ENCODE assay signal across 9 cellular contexts in genomic region chr6:51753635-51754034, GRCh38.
DNase-seq lines count a peak whose midpoint lies in the region; ATAC-seq and TF ChIP-seq lines count a peak whose summit lies in the region.
"Had no signal": no experiment of that assay in that cellular context is flagged by ENCODE, and none has a peak within 500 bp of the region (broad histone marks: within the 10 kb centered on the region; RNA-seq: fewer than 3 reads in every experiment).

No MANE protein-coding gene starts in this region.

- no peaks in the 10 kb centered on the region for H3K4me1 Mint-ChIP-seq in activated naive CD8-positive, alpha-beta T cell treated with anti-CD3 and anti-CD28 coated beads for 36 hours
- H3K4me1 Mint-ChIP-seq in natural killer cell treated with Interleukin-12 subunit alpha and Interleukin-12 subunit beta and Interleukin-15 and Interleukin-18, amount 100 ng/mL, for 72 hours (ENCODE audit: low read depth in 2 of 2), result no peaks in the 10 kb centered on the region
- H3K4me1 Mint-ChIP-seq in T-cell, result no peaks in the 10 kb centered on the region

- peak in 7 of 9 donors; percentile 37 to 58 (median 54) for TF ChIP-seq CTCF in heart right ventricle (IDR thresholded peaks at IDR 0.05)

- no peak overlapping the region for H3K27ac ChIP-seq in heart right ventricle

- ATAC-seq in heart right ventricle (peak in 3 of 8 donors; percentile 41 to 71 (median 64)), Right ventricle myocardium inferior (no peak), left cardiac atrium (no peak), T-cell (replicated peaks in 1 of 4) (no peak)
- ATAC-seq in natural killer cell treated with Interleukin-12 subunit alpha and Interleukin-12 subunit beta and Interleukin-15 and Interleukin-18, amount 100 ng/mL, for 72 hours, result no peak

- no peaks in the 10 kb centered on the region for H3K36me3 Mint-ChIP-seq in activated naive CD8-positive, alpha-beta T cell treated with anti-CD3 and anti-CD28 coated beads for 36 hours
- no peaks in the 10 kb centered on the region for H3K36me3 Mint-ChIP-seq in natural killer cell treated with Interleukin-12 subunit alpha and Interleukin-12 subunit beta and Interleukin-15 and Interleukin-18, amount 100 ng/mL, for 72 hours
- no peaks in the 10 kb centered on the region for H3K36me3 Mint-ChIP-seq in T-cell

- no peaks in the 10 kb centered on the region for H3K4me1 ChIP-seq in heart right ventricle

- CTCF ChIA-PET in T-cell (lab: Charles Lee), result no interaction called here

- H3K27me3 ChIP-seq in heart right ventricle, result peaks cover 0 to 3% (median 0%) of the 10 kb centered on the region in 7 donors

- WGBS in heart right ventricle, 2 donors, result 14 to 26% methylated on average over 6 of the region's 6 CpGs

- no peaks in the 10 kb centered on the region for H3K9me3 ChIP-seq in heart right ventricle

- POLR2A ChIA-PET in T-cell (lab: Charles Lee), result no interaction called here

- H3K4me3 ChIP-seq in heart right ventricle, result no peak overlapping the region

- intact Hi-C loops in heart right ventricle (cut with DNase I) (loop anchor here in 4 of 10 donors (1.0 to 10.0 kb wide), 5 partner anchors 196 to 229 kb away; no protein-coding TSS in a partner anchor), Right ventricle myocardium inferior (cut with DNase I) (loop anchor here (2.0 to 5.0 kb wide), 2 partner anchors 195 to 221 kb away; no protein-coding TSS in a partner anchor), left cardiac atrium (cut with DNase I) (loop anchor here in 1 of 2 donors (10.0 kb wide), 1 partner anchor 219 kb away; no protein-coding TSS in a partner anchor)

- no peak overlapping the region for H3K4me3 Mint-ChIP-seq in activated naive CD8-positive, alpha-beta T cell treated with anti-CD3 and anti-CD28 coated beads for 36 hours
- H3K4me3 Mint-ChIP-seq in natural killer cell treated with Interleukin-12 subunit alpha and Interleukin-12 subunit beta and Interleukin-15 and Interleukin-18, amount 100 ng/mL, for 72 hours, result no peak overlapping the region
- H3K4me3 Mint-ChIP-seq in T-cell, result no peak overlapping the region

- peak in 1 of 2 donors; percentile 22 for DNase-seq in heart right ventricle
- DNase-seq in Right ventricle myocardium inferior (ENCODE audit: missing footprints), result no peak
- peak; percentile 43 for DNase-seq in NAMALWA (ENCODE audit: low spot score)
- DNase-seq in left cardiac atrium, result peak; percentile 20
- DNase-seq in activated naive CD8-positive, alpha-beta T cell treated with anti-CD3 and anti-CD28 coated beads for 36 hours, result no peak
- DNase-seq in NK-92 (lab: John Stamatoyannopoulos, UW; ENCODE audit: unreplicated experiment), result no peak
- DNase-seq in natural killer cell treated with Interleukin-12 subunit alpha and Interleukin-12 subunit beta and Interleukin-15 and Interleukin-18, amount 100 ng/mL, for 72 hours (ENCODE audit: low spot score), result no peak
- DNase-seq in T-cell, result no peak
- DNase-seq: SW 1271 had no signal

- H3K27ac Mint-ChIP-seq in activated naive CD8-positive, alpha-beta T cell treated with anti-CD3 and anti-CD28 coated beads for 36 hours, result no peak overlapping the region
- H3K27ac Mint-ChIP-seq in natural killer cell treated with Interleukin-12 subunit alpha and Interleukin-12 subunit beta and Interleukin-15 and Interleukin-18, amount 100 ng/mL, for 72 hours, result no peak overlapping the region
- H3K27ac Mint-ChIP-seq in T-cell, result no peak overlapping the region

- H3K36me3 ChIP-seq in heart right ventricle, result no peaks in the 10 kb centered on the region

- H3K27me3 Mint-ChIP-seq in activated naive CD8-positive, alpha-beta T cell treated with anti-CD3 and anti-CD28 coated beads for 36 hours, result no peaks in the 10 kb centered on the region
- H3K27me3 Mint-ChIP-seq in natural killer cell treated with Interleukin-12 subunit alpha and Interleukin-12 subunit beta and Interleukin-15 and Interleukin-18, amount 100 ng/mL, for 72 hours, result no peaks in the 10 kb centered on the region
- H3K27me3 Mint-ChIP-seq in T-cell, result no peaks in the 10 kb centered on the region

- no peaks in the 10 kb centered on the region for H3K9me3 Mint-ChIP-seq in activated naive CD8-positive, alpha-beta T cell treated with anti-CD3 and anti-CD28 coated beads for 36 hours
- H3K9me3 Mint-ChIP-seq in natural killer cell treated with Interleukin-12 subunit alpha and Interleukin-12 subunit beta and Interleukin-15 and Interleukin-18, amount 100 ng/mL, for 72 hours, result peaks cover 2% of the 10 kb centered on the region
- H3K9me3 Mint-ChIP-seq in T-cell, result peaks cover 0 to 3% (median 2%) of the 10 kb centered on the region in 3 donors

Comparison
In these comparisons a context has a peak if more than half of its experiments do, and no peak if none do; other contexts are left out.
1. DNase-seq: peak in NAMALWA (single experiment) and left cardiac atrium (single experiment); none in Right ventricle myocardium inferior (single experiment), activated naive CD8-positive, alpha-beta T cell treated with anti-CD3 and anti-CD28 coated beads for 36 hours (single experiment), NK-92 (single experiment), natural killer cell treated with Interleukin-12 subunit alpha and Interleukin-12 subunit beta and Interleukin-15 and Interleukin-18, amount 100 ng/mL, for 72 hours (single experiment) and T-cell (0 of 34).